In the genomic region with DNA sequence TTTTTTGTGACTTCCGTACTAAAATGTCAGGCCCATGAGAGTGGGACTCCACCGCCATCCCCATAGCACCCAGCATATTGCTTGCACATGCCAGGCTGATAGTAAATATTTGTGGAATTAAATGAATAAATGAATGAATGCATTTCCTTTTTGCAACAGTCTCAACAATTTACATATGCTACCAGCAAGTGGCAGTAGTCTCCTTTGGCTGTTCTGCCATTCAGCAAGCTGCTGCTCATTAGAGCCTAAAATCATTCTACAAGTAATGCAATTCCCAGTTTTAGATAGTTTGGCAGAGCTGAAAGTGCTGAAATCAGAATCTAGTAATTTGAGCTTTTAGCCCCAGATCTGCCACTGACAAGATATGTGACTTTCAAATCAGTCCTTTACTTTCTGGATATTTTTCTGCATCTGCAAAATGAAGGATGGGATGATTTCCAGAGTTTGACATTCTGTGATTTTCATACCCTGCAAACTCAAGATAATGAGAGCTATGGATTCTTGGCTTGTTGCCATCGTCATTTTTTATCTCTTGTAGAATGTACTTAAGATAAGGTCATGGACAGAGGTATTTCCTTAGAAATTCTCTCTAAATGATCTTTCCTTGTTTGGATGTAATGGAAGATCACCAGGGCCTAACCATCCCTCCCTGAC, we compare ENCODE assay signal across 8 cellular contexts. TPM values are rescaled to one million over a fixed set of nuclear protein-coding genes. Genes with fewer than 3 reads are reported as not detected.
DNase-seq lines count a peak whose midpoint lies in the region; ATAC-seq and TF ChIP-seq lines count a peak whose summit lies in the region.

No MANE protein-coding gene starts in this region.

- no peaks in the 10 kb centered on the region for H3K27me3 Mint-ChIP-seq in glutamatergic neuron (ENCODE audit: unreplicated experiment)

- H3K27ac Mint-ChIP-seq in glutamatergic neuron (ENCODE audit: unreplicated experiment) = no peak overlapping the region

- no peaks in the 10 kb centered on the region for H3K9me3 ChIP-seq in heart left ventricle
- no peaks in the 10 kb centered on the region for H3K9me3 ChIP-seq in right cardiac atrium (ENCODE audit: control insufficient read depth, low read length)

- H3K36me3 ChIP-seq in heart left ventricle = no peaks in the 10 kb centered on the region

- H3K27ac ChIP-seq in heart left ventricle (no peak overlapping the region), right cardiac atrium (ENCODE audit: low read length) (no peak overlapping the region)

- no peaks in the 10 kb centered on the region for H3K4me1 Mint-ChIP-seq in glutamatergic neuron (ENCODE audit: low read depth, unreplicated experiment)

- no peak for ATAC-seq in heart left ventricle
- no peak for ATAC-seq in right cardiac atrium
- ATAC-seq in GM18868 (IDR thresholded peaks at IDR 0.05; ENCODE audit: unreplicated experiment) = no peak
- no peak for ATAC-seq in HG03159 (IDR thresholded peaks at IDR 0.05; ENCODE audit: unreplicated experiment)

- H3K4me3 ChIP-seq in heart left ventricle (no peak overlapping the region), right cardiac atrium (ENCODE audit: low read length) (no peak overlapping the region), WI38 (ENCODE audit: low read depth, low read length) (no peak overlapping the region)

- no peaks in the 10 kb centered on the region for H3K36me3 Mint-ChIP-seq in glutamatergic neuron (ENCODE audit: unreplicated experiment)

- 26 to 48% (median 29%) methylated on average over 3 of the region's 3 CpGs for WGBS in heart left ventricle, 4 donors
- 24% methylated on average over 3 of the region's 3 CpGs for WGBS in right cardiac atrium

- no peak for TF ChIP-seq POLR2A in heart left ventricle (IDR thresholded peaks at IDR 0.05)

- peaks cover 0 to 5% (median 0%) of the 10 kb centered on the region in 9 donors for H3K27me3 ChIP-seq in heart left ventricle
- no peaks in the 10 kb centered on the region for H3K27me3 ChIP-seq in right cardiac atrium (ENCODE audit: control insufficient read depth, insufficient read depth)

- intact Hi-C loops in heart left ventricle (cut with DNase I) (loop anchor here in 9 of 10 donors (2.0 to 10.0 kb wide), 7 partner anchors 88 to 450 kb away; no protein-coding TSS in a partner anchor), right cardiac atrium (cut with DNase I) (loop anchor here in 2 of 4 donors (10.0 kb wide), 2 partner anchors 80 to 110 kb away; no protein-coding TSS in a partner anchor)

- DNase-seq in heart left ventricle (peak in 2 of 5 donors; percentile 5 to 14), right cardiac atrium (no peak), LoVo (ENCODE audit: low spot score) (peak; percentile 9), glutamatergic neuron (no peak), smooth muscle cell of the brain vasculature (ENCODE audit: low read depth, low spot score) (peak; percentile 9)

- H3K9me3 Mint-ChIP-seq in glutamatergic neuron (ENCODE audit: unreplicated experiment) = no peaks in the 10 kb centered on the region

- H3K4me1 ChIP-seq in heart left ventricle = no peaks in the 10 kb centered on the region
- no peaks in the 10 kb centered on the region for H3K4me1 ChIP-seq in right cardiac atrium (ENCODE audit: control insufficient read depth, insufficient read depth, low read length)

- no peak overlapping the region for H3K4me3 Mint-ChIP-seq in glutamatergic neuron (ENCODE audit: unreplicated experiment)

- peak; percentile 32 to 65 (median 48) for TF ChIP-seq CTCF in heart left ventricle (IDR thresholded peaks at IDR 0.05)
- TF ChIP-seq CTCF in WI38 (IDR thresholded peaks at IDR 0.05; ENCODE audit: low read depth, low read length) = peak; percentile 48; the same call in 1 of the 2 replicates
- peak; percentile 8 for TF ChIP-seq CTCF in glutamatergic neuron (IDR thresholded peaks at IDR 0.05; ENCODE audit: partially characterized antibody, unreplicated experiment)

RNA-seq across cellular contexts. Expression of a gene that starts 35.7 kb away (rescaled TPM):
- total RNA-seq in heart left ventricle (1 to 10 TPM; 1.4 to 5.9 (median 2.6) TPM), right cardiac atrium (10 to 100 TPM in 2 of 4 donors, 1 to 10 TPM in 2; 9.3 to 11.4 (median 10.6) TPM), glutamatergic neuron (ENCODE audit: unreplicated experiment) (15.2 TPM)
- polyA plus RNA-seq in heart left ventricle (1 to 10 TPM; 1.6 to 2.6 TPM), right cardiac atrium (6.8 TPM)

Comparison
In these comparisons a context has a peak if more than half of its experiments do, and no peak if none do; other contexts are left out.
1. DNase-seq: peak in LoVo (single experiment) and smooth muscle cell of the brain vasculature (single experiment); none in right cardiac atrium (0 of 3) and glutamatergic neuron (single experiment).
2. Peak in every context shown above with its lines, with median percentiles within 50 percentile points of each other: CTCF ChIP-seq.